Comparison of ENCODE assay signal across 23 cellular contexts in the genomic region with DNA sequence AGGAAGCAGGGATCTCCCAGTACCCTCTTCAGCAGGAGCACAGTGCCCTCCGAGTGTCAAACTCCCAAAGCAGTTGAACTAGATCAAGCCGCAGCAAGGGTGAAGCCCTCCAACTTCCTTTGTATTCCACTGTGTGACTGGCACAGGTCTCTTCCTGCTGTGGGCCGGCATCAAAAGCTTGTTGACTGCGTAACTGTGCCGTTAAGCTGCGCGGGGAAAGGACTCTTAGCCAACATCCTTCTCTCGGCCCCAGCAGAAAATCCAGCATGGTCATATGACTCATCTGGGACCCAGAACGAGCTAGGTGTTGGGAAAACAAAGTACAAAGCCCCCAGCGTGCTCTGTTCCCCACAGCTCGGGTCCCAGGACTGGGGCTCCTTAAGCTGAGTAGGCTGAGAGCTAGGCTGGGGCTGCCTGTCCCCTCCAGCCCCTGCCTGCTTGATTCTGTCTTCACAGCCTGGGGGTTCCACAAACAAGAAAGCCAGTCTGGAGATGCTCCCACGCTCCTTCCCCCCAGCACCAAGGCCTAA. TPM values are rescaled to one million over a fixed set of nuclear protein-coding genes. Genes with fewer than 3 reads are reported as not detected.
DNase-seq lines count a peak whose midpoint lies in the region; TF ChIP-seq lines count a peak whose summit lies in the region.
"Had no signal": no experiment of that assay in that cellular context is flagged by ENCODE, and none has a peak within 500 bp of the region (broad histone marks: within the 10 kb centered on the region; RNA-seq: fewer than 3 reads in every experiment).

No MANE protein-coding gene starts in this region.

- WGBS in spleen, 5 donors, result 57 to 79% (median 68%) methylated on average over 12 of the region's 12 CpGs

- no peaks in the 10 kb centered on the region for H3K27me3 Mint-ChIP-seq in activated CD4-positive, alpha-beta T cell treated with anti-CD3 and anti-CD28 coated beads, Interleukin-2, amount 10 ng/mL, durations not matched to agents 24 days and 14 days
- H3K27me3 Mint-ChIP-seq: activated CD4-positive, alpha-beta memory T cell treated with anti-CD3 and anti-CD28 coated beads, Interleukin-2, amount 10 ng/mL, durations not matched to agents 7 days and 5 days; stimulated activated naive CD8-positive, alpha-beta T cell treated with anti-CD3 and anti-CD28 coated beads, Interleukin-15, Interleukin-2, amounts not matched to agents 100 ng/mL and 50 ng/mL, for 24 hours had no signal

- peaks cover 7% of the 10 kb centered on the region for H3K36me3 Mint-ChIP-seq in activated CD4-positive, alpha-beta T cell treated with anti-CD3 and anti-CD28 coated beads, Interleukin-2, amount 10 ng/mL, durations not matched to agents 24 days and 14 days (ENCODE audit: low read depth)

- H3K36me3 ChIP-seq in spleen, result peaks cover 0 to 51% (median 6%) of the 10 kb centered on the region in 6 donors

- peaks cover 0 to 19% (median 0%) of the 10 kb centered on the region in 6 donors for H3K4me1 ChIP-seq in spleen
- H3K4me1 ChIP-seq: tibial artery had no signal

- H3K27me3 ChIP-seq in layer of hippocampus (ENCODE audit: control insufficient read depth, insufficient read depth, low read length) (no peaks in the 10 kb centered on the region), spleen (replicated peaks in 1 of 7) (no peaks in the 10 kb centered on the region)
- H3K27me3 ChIP-seq: heart right ventricle, tibial artery had no signal

- peak; percentile 51 for DNase-seq in activated CD4-positive, alpha-beta T cell treated with anti-CD3 and anti-CD28 coated beads, Interleukin-2, amount 10 ng/mL, durations not matched to agents 24 days and 14 days
- no peak for DNase-seq in activated CD4-positive, alpha-beta T cell treated with anti-CD3 and anti-CD28 coated beads, Interleukin-2, amount 50 U/mL, for 4 hours
- DNase-seq in amniotic epithelial cell (ENCODE audit: low read depth) (peak; percentile 32), spleen (no peak), middle frontal gyrus (ENCODE audit: extremely low spot score, low spot score) (no peak), NCI-H510A (lab: John Stamatoyannopoulos, UW) (no peak), LoVo (ENCODE audit: low spot score) (no peak)
- DNase-seq: activated CD4-positive, alpha-beta memory T cell treated with anti-CD3 and anti-CD28 coated beads, Interleukin-2, amount 10 ng/mL, durations not matched to agents 7 days and 5 days; activated effector memory CD4-positive, alpha-beta T cell treated with Interleukin-2 at 50 U/mL for 16 hours; AML-193; HCEC 1CT; heart right ventricle; kidney glomerular epithelial cell; NCI-H1417 treated with DMSO at 0.1 percent for 48 hours; NCI-H446; RPMI8226; tibial artery had no signal

- intact Hi-C loops in activated CD4-positive, alpha-beta T cell treated with anti-CD3 and anti-CD28 coated beads, Interleukin-2, amount 10 ng/mL, durations not matched to agents 24 days and 14 days (cut with micrococcal nuclease), result no loop called here
- intact Hi-C loops in spleen (cut with DNase I; ENCODE audit: low total_unique reads), result no loop called here

- no peak overlapping the region for H3K4me3 Mint-ChIP-seq in activated CD4-positive, alpha-beta T cell treated with anti-CD3 and anti-CD28 coated beads, Interleukin-2, amount 10 ng/mL, durations not matched to agents 24 days and 14 days
- H3K4me3 Mint-ChIP-seq: activated CD4-positive, alpha-beta memory T cell treated with anti-CD3 and anti-CD28 coated beads, Interleukin-2, amount 10 ng/mL, durations not matched to agents 7 days and 5 days; neural crest cell; stimulated activated naive CD8-positive, alpha-beta T cell treated with anti-CD3 and anti-CD28 coated beads, Interleukin-15, Interleukin-2, amounts not matched to agents 100 ng/mL and 50 ng/mL, for 24 hours had no signal

- TF ChIP-seq CTCF in spleen (IDR thresholded peaks at IDR 0.05 in 8 of 11, conservative IDR thresholded peaks at IDR 0.05 in 3 of 11), result no peak

- H3K27ac Mint-ChIP-seq in activated CD4-positive, alpha-beta T cell treated with anti-CD3 and anti-CD28 coated beads, Interleukin-2, amount 10 ng/mL, durations not matched to agents 24 days and 14 days, result no peak overlapping the region
- H3K27ac Mint-ChIP-seq: activated CD4-positive, alpha-beta memory T cell treated with anti-CD3 and anti-CD28 coated beads, Interleukin-2, amount 10 ng/mL, durations not matched to agents 7 days and 5 days; stimulated activated naive CD8-positive, alpha-beta T cell treated with anti-CD3 and anti-CD28 coated beads, Interleukin-15, Interleukin-2, amounts not matched to agents 100 ng/mL and 50 ng/mL, for 24 hours had no signal

- H3K4me3 ChIP-seq in spleen, result peak overlapping the region in 1 of 8 donors; percentile 30
- H3K4me3 ChIP-seq: heart right ventricle, lung, SK-N-MC, tibial artery had no signal

- no peak for TF ChIP-seq POLR2A in spleen (IDR thresholded peaks at IDR 0.05)

- no peaks in the 10 kb centered on the region for H3K9me3 ChIP-seq in spleen
- H3K9me3 ChIP-seq: heart right ventricle, tibial artery had no signal

- H3K27ac ChIP-seq in layer of hippocampus (ENCODE audit: low read depth, low read length) (peak overlapping the region; percentile 14), spleen (peak overlapping the region in 5 of 8 donors; percentile 64 to 81 (median 77))
- H3K27ac ChIP-seq: SK-N-MC, tibial artery had no signal

- no peaks in the 10 kb centered on the region for H3K4me1 Mint-ChIP-seq in activated CD4-positive, alpha-beta T cell treated with anti-CD3 and anti-CD28 coated beads, Interleukin-2, amount 10 ng/mL, durations not matched to agents 24 days and 14 days
- H3K4me1 Mint-ChIP-seq: activated CD4-positive, alpha-beta memory T cell treated with anti-CD3 and anti-CD28 coated beads, Interleukin-2, amount 10 ng/mL, durations not matched to agents 7 days and 5 days had no signal

- H3K9me3 Mint-ChIP-seq in activated CD4-positive, alpha-beta T cell treated with anti-CD3 and anti-CD28 coated beads, Interleukin-2, amount 10 ng/mL, durations not matched to agents 24 days and 14 days, result no peaks in the 10 kb centered on the region
- H3K9me3 Mint-ChIP-seq: activated CD4-positive, alpha-beta memory T cell treated with anti-CD3 and anti-CD28 coated beads, Interleukin-2, amount 10 ng/mL, durations not matched to agents 7 days and 5 days; stimulated activated naive CD8-positive, alpha-beta T cell treated with anti-CD3 and anti-CD28 coated beads, Interleukin-15, Interleukin-2, amounts not matched to agents 100 ng/mL and 50 ng/mL, for 24 hours had no signal

RNA-seq across cellular contexts. Expression of a gene that starts 52.2 kb away (rescaled TPM):
- not detected in 2 replicates for total RNA-seq in activated CD4-positive, alpha-beta T cell treated with anti-CD3 and anti-CD28 coated beads, Interleukin-2, amount 10 ng/mL, durations not matched to agents 24 days and 14 days
- 1 to 10 TPM in 6 of 7 donors, under 1 TPM in 1; 0.52 to 5.9 (median 1.8) TPM for total RNA-seq in spleen
- polyA plus RNA-seq in spleen, result 1 to 10 TPM in 2 of 3 donors, under 1 TPM in 1; 0.50 to 2.0 (median 1.3) TPM
- total RNA-seq: activated CD4-positive, alpha-beta memory T cell treated with anti-CD3 and anti-CD28 coated beads, Interleukin-2, amount 10 ng/mL, durations not matched to agents 7 days and 5 days; neural crest cell; T-helper 1 cell treated with Interleukin-12 subunit alpha and Interleukin-12 subunit beta and Interleukin-4 antibody, amounts not matched to agents 30 ng/mL and 1 ng/mL, for 36 hours had no signal

Comparison
In these comparisons a context has a peak if more than half of its experiments do, and no peak if none do; other contexts are left out.
1. DNase-seq: peak in activated CD4-positive, alpha-beta T cell treated with anti-CD3 and anti-CD28 coated beads, Interleukin-2, amount 10 ng/mL, durations not matched to agents 24 days and 14 days (single experiment) and amniotic epithelial cell (single experiment); none in activated CD4-positive, alpha-beta T cell treated with anti-CD3 and anti-CD28 coated beads, Interleukin-2, amount 50 U/mL, for 4 hours (0 of 2), spleen (single experiment), middle frontal gyrus (single experiment), NCI-H510A (single experiment) and LoVo (single experiment).